ENCODE assay signal across 8 cellular contexts in the genomic region with DNA sequence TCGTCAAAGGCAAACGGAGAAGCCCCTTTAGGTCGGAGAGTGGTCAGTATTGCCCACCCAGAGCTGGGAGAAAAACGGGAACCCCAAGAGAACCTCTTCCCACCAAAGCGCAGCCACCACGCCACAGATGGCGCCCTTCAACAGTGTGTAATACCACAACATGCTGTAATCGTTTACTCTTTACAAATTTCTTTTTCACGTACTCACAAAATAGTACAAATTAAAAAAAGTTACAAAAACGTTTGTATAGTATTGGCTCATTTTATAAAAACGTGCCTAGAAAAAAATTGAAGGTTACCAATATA.
DNase-seq lines count a peak whose midpoint lies in the region; ATAC-seq, FAIRE-seq and TF ChIP-seq lines count a peak whose summit lies in the region.

No MANE protein-coding gene starts in this region.

- in situ Hi-C loops in brain microvascular endothelial cell (cut with HindIII; ENCODE audit: low pct_ligation_motif_present, low sequenced_read_pairs), result no loop called here

- peak; percentile 5 for ATAC-seq in GM21528 (IDR thresholded peaks at IDR 0.05; ENCODE audit: low FRiP score, unreplicated experiment)

- H3K27me3 ChIP-seq in brain microvascular endothelial cell (replicated peaks), result no peaks in the 10 kb centered on the region

- DNase-seq in DMS79 (lab: John Stamatoyannopoulos, UW), result peak; percentile 47
- DNase-seq in NCI-H69 (lab: John Stamatoyannopoulos, UW), result peak; percentile 77
- DNase-seq in brain microvascular endothelial cell, result no peak
- peak; percentile 10 to 11 for DNase-seq in stimulated activated CD8-positive, alpha-beta memory T cell treated with anti-CD3 and anti-CD28 coated beads, Interleukin-7, amount 100 ng/mL, for 48 hours (ENCODE audit: extremely low read depth in 1 of 2, low read depth in 1 of 2)
- no peak for DNase-seq in RPMI8226
- no peak for DNase-seq in H54 (ENCODE audit: insufficient read length, low spot score)

- TF ChIP-seq CTCF in brain microvascular endothelial cell (IDR thresholded peaks at IDR 0.05; ENCODE audit: low read depth, low read length, missing control alignments), result peak; percentile 53

- no peak for TF ChIP-seq POLR2A in H54 (IDR thresholded peaks at IDR 0.05; ENCODE audit: low read depth, low read length)

- H3K36me3 ChIP-seq in brain microvascular endothelial cell (replicated peaks), result no peaks in the 10 kb centered on the region

- H3K4me3 ChIP-seq in brain microvascular endothelial cell (ENCODE audit: low read depth, low read length), result peak overlapping the region; percentile 82

- FAIRE-seq in islet of Langerhans (lab: Jason Lieb, UNC) (peak; percentile 41), H54 (lab: Jason Lieb, UNC) (no peak)

- peak overlapping the region; percentile 96 for H3K27ac ChIP-seq in brain microvascular endothelial cell

Comparison
In these comparisons a context has a peak if more than half of its experiments do, and no peak if none do; other contexts are left out.
1. DNase-seq: peak in DMS79 (single experiment), NCI-H69 (single experiment) and stimulated activated CD8-positive, alpha-beta memory T cell treated with anti-CD3 and anti-CD28 coated beads, Interleukin-7, amount 100 ng/mL, for 48 hours (2 of 2); none in brain microvascular endothelial cell (single experiment), RPMI8226 (single experiment) and H54 (single experiment).